In the genomic region with DNA sequence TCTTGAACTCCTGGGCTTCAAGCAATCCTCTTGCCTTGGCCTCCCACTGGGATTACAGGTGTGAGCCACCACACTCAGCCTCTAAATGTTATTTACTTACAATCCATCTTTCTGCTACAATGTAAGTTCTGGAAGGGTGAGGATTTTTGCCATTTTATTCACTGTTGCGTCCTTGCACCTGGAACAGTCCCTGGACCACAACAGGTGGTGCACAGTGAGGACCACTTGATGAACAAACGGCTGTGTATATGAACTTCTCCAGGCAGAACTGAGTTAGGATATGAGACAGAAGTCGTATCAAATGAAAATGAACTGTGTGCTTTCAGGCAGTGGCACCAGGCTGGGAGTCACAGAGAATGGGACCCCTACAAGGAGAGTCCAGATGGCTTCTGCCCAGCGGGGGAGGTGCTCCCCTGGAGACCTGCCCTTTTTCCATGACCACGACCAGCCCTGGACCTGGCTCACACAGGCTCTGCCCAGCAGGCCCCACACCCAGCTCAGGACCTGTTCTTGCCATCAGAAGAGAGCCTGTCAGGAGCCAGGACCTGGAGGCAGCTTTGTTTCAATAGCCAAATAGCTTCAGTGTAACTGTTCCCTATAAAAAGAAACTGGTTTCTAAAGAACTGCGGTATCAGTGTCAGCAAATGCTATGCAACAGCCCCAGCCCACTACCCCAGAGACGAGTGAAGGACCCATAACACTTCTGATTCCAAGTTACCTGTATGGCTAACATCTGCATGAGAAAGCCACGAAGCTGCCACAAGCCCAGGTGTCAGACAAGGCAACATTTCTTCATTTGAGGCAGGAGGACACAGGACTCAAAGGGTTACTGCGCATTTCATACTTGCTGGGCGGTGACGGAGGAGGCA, we compare ENCODE assay signal across 9 cellular contexts.
A peak's percentile ranks its signal among the peaks of the same experiment; 100 is the strongest.
DNase-seq lines count a peak whose midpoint lies in the region; TF ChIP-seq lines count a peak whose summit lies in the region.
"Had no signal": no experiment of that assay in that cellular context is flagged by ENCODE, and none has a peak within 500 bp of the region (broad histone marks: within the 10 kb centered on the region; RNA-seq: fewer than 3 reads in every experiment).

No MANE protein-coding gene starts in this region.

- intact Hi-C loops in esophagus muscularis mucosa (cut with DNase I) = no loop called here

- no peaks in the 10 kb centered on the region for H3K36me3 Mint-ChIP-seq in nephron (ENCODE audit: low read depth)

- H3K27ac ChIP-seq in BLaER1 (no peak overlapping the region), esophagus muscularis mucosa (replicated peaks in 1 of 4) (peak overlapping the region; percentile 15 to 68 (median 44))

- H3K9me3 ChIP-seq in BLaER1 (no peaks in the 10 kb centered on the region), esophagus muscularis mucosa (no peaks in the 10 kb centered on the region)

- H3K27me3 ChIP-seq in BLaER1 = no peaks in the 10 kb centered on the region; the same call in 1 of the 2 replicates
- H3K27me3 ChIP-seq in esophagus muscularis mucosa = no peaks in the 10 kb centered on the region

- H3K9ac ChIP-seq in BLaER1 = no peak overlapping the region

- no peaks in the 10 kb centered on the region for H3K27me3 Mint-ChIP-seq in nephron (ENCODE audit: low read depth)

- WGBS in esophagus muscularis mucosa = 78% methylated on average over 11 of the region's 11 CpGs

- TF ChIP-seq EP300 in esophagus muscularis mucosa (IDR thresholded peaks at IDR 0.05) = no peak

- H3K4me3 Mint-ChIP-seq in nephron = peak overlapping the region in 2 of 3 experiments; percentile 24 to 52

- H3K4me2 ChIP-seq in BLaER1 = peak overlapping the region; percentile 25

- H3K4me1 ChIP-seq in BLaER1 = peaks cover 28% of the 10 kb centered on the region
- H3K4me1 ChIP-seq in esophagus muscularis mucosa = peaks cover 54 to 82% (median 72%) of the 10 kb centered on the region in 4 donors

- DNase-seq in NCI-H69 (lab: John Stamatoyannopoulos, UW) = peak; percentile 91
- DNase-seq in esophagus muscularis mucosa (ENCODE audit: extremely low spot score) = no peak
- no peak for DNase-seq in UCSD-AML1 (lab: John Stamatoyannopoulos, UW; ENCODE audit: unreplicated experiment)
- DNase-seq in kidney tubule cell (ENCODE audit: low spot score) = no peak
- DNase-seq in NCI-H187 (lab: John Stamatoyannopoulos, UW) = no peak
- DNase-seq in DMS114 treated with DMSO at 0.1 percent for 48 hours (lab: John Stamatoyannopoulos, UW; ENCODE audit: unreplicated experiment) = no peak
- DNase-seq: stimulated activated CD4-positive, alpha-beta T cell treated with anti-CD3 and anti-CD28 coated beads, Interleukin-4, amount 100 ng/mL, for 4 hours had no signal

- peaks cover 99% of the 10 kb centered on the region for H4K20me1 ChIP-seq in BLaER1

- H3K36me3 ChIP-seq in BLaER1 (no peaks in the 10 kb centered on the region), esophagus muscularis mucosa (no peaks in the 10 kb centered on the region)

- H3K4me3 ChIP-seq in BLaER1 = no peak overlapping the region
- no peak overlapping the region for H3K4me3 ChIP-seq in esophagus muscularis mucosa

- no peaks in the 10 kb centered on the region for H3K9me3 Mint-ChIP-seq in nephron

- H3K4me1 Mint-ChIP-seq in nephron = peaks cover 59% of the 10 kb centered on the region

- TF ChIP-seq CTCF in esophagus muscularis mucosa (IDR thresholded peaks at IDR 0.05) (no peak), nephron (IDR thresholded peaks at IDR 0.05; ENCODE audit: unreplicated experiment in 3 of 3) (no peak)

- H3K27ac Mint-ChIP-seq in nephron = peak overlapping the region in 1 of 3 experiments; percentile 87

- no peak for TF ChIP-seq POLR2A in esophagus muscularis mucosa (IDR thresholded peaks at IDR 0.05; ENCODE audit: low read depth)
